8 cellular contexts compared by ENCODE assay signal in genomic region chr6:42532038-42532669, GRCh38. TPM values are rescaled to one million over a fixed set of nuclear protein-coding genes. Genes with fewer than 3 reads are reported as not detected.
DNase-seq lines count a peak whose midpoint lies in the region; ATAC-seq and TF ChIP-seq lines count a peak whose summit lies in the region.

No MANE protein-coding gene starts in this region.

- no peak overlapping the region for H3K4me2 ChIP-seq in mesenchymal stem cell (ENCODE audit: low read length, poor library complexity, severe bottlenecking)

- H4K91ac ChIP-seq in mesenchymal stem cell (ENCODE audit: low read length), result no peak overlapping the region

- peak; percentile 17 to 28 for DNase-seq in activated CD4-positive, alpha-beta T cell treated with anti-CD3 and anti-CD28 coated beads for 4 hours
- DNase-seq in activated CD4-positive, alpha-beta T cell treated with anti-CD3 and anti-CD28 coated beads for 1 hour, result no peak
- DNase-seq in RPMI7951 (ENCODE audit: low read depth), result peak; percentile 77
- peak; percentile 74 for DNase-seq in dermis blood vessel endothelial cell
- DNase-seq in mesenchymal stem cell, result peak; percentile 75

- no peak overlapping the region for H3K27ac ChIP-seq in mesenchymal stem cell (ENCODE audit: low read length, poor library complexity, severe bottlenecking)

- H2BK15ac ChIP-seq in mesenchymal stem cell (ENCODE audit: low read depth, poor library complexity, severe bottlenecking), result no peak overlapping the region

- peak overlapping the region; percentile 59 for H3K9ac ChIP-seq in mesenchymal stem cell (ENCODE audit: low read length)

- no peaks in the 10 kb centered on the region for H3K36me3 ChIP-seq in mesenchymal stem cell (ENCODE audit: control insufficient read depth in 1 of 2, insufficient read depth in 2 of 2, low read depth in 1 of 2, low read length in 2 of 2)

- no peak overlapping the region for H2AFZ ChIP-seq in mesenchymal stem cell (ENCODE audit: low read depth, low read length)

- no peak overlapping the region for H3K18ac ChIP-seq in mesenchymal stem cell (ENCODE audit: low read depth in 1 of 2, low read length in 2 of 2)

- H3K9me3 ChIP-seq in mesenchymal stem cell (ENCODE audit: control insufficient read depth, low read length), result no peaks in the 10 kb centered on the region

- no peak overlapping the region for H2BK12ac ChIP-seq in mesenchymal stem cell (ENCODE audit: low read length in 2 of 2)

- no peak overlapping the region for H3K14ac ChIP-seq in mesenchymal stem cell (ENCODE audit: low read length in 2 of 2)

- no peaks in the 10 kb centered on the region for H3K4me1 ChIP-seq in mesenchymal stem cell (ENCODE audit: control insufficient read depth, insufficient read depth, low read depth, low read length)

- no peak for ATAC-seq in HG02571 (IDR thresholded peaks at IDR 0.05; ENCODE audit: unreplicated experiment)
- ATAC-seq in GM18520 (IDR thresholded peaks at IDR 0.05; ENCODE audit: unreplicated experiment), result no peak

- peak; percentile 67 for TF ChIP-seq CTCF in LNCAP (IDR thresholded peaks at IDR 0.05)

- H3K79me1 ChIP-seq in mesenchymal stem cell (replicated peaks; ENCODE audit: low read length, poor library complexity, severe bottlenecking), result no peaks in the 10 kb centered on the region

- H3K4me3 ChIP-seq in mesenchymal stem cell (ENCODE audit: insufficient read depth in 1 of 2, low read depth in 1 of 2, low read length in 2 of 2), result no peak overlapping the region

- H4K8ac ChIP-seq in mesenchymal stem cell (ENCODE audit: low read length), result no peak overlapping the region

- no peak overlapping the region for H2BK120ac ChIP-seq in mesenchymal stem cell (ENCODE audit: low read depth, low read length)

- no peaks in the 10 kb centered on the region for H3K27me3 ChIP-seq in mesenchymal stem cell (ENCODE audit: control insufficient read depth in 1 of 2, insufficient read depth in 1 of 2, low read length in 2 of 2)

- peak overlapping the region; percentile 17 for H2AK5ac ChIP-seq in mesenchymal stem cell (ENCODE audit: low read length, severe bottlenecking)

- no peak overlapping the region for H3K23ac ChIP-seq in mesenchymal stem cell (ENCODE audit: low read length in 2 of 2)

- no peak overlapping the region for H2BK5ac ChIP-seq in mesenchymal stem cell (ENCODE audit: low read depth, low read length, poor library complexity, severe bottlenecking)

- no peak overlapping the region for H3K4ac ChIP-seq in mesenchymal stem cell (ENCODE audit: low read depth in 1 of 2, low read length in 2 of 2)

RNA-seq across cellular contexts. Expression of gene UBR2, which starts 31.7 kb away (rescaled TPM):
- 20.6 and 22.6 TPM in 2 replicates for total RNA-seq in RPMI7951 (2014; rRNA removed; shearing (Covaris generic))
- 37.6 and 39.5 TPM in 2 replicates for total RNA-seq in dermis blood vessel endothelial cell
- 6.4 TPM for polyA plus RNA-seq in mesenchymal stem cell (2013, experiment 1 of 2)
- 6.2 TPM for polyA plus RNA-seq in mesenchymal stem cell (2013, experiment 2 of 2)
